In genomic region chr2:86194751-86195054, GRCh38 we compare ENCODE assay signal across 8 cellular contexts. TPM values are rescaled to one million over a fixed set of nuclear protein-coding genes. Genes with fewer than 3 reads are reported as not detected.
DNase-seq lines count a peak whose midpoint lies in the region; ATAC-seq, FAIRE-seq and TF ChIP-seq lines count a peak whose summit lies in the region.

No MANE protein-coding gene starts in this region.

- no peaks in the 10 kb centered on the region for H3K9me1 ChIP-seq in K562 (ENCODE audit: control insufficient read depth, insufficient read depth, low read length)

- intact Hi-C loops in K562 (cut with micrococcal nuclease) (loop anchor here (5.0 kb wide), 1 partner anchor 48 kb away; no protein-coding TSS in a partner anchor), HepG2 (cut with micrococcal nuclease; ENCODE audit: unreplicated experiment) (loop anchor here (1.0 to 5.0 kb wide), 3 partner anchors 16 to 246 kb away; partner anchors contain the start of genes POLR1A and PTCD3)

- in situ Hi-C loops in K562 (cut with MboI) = no loop called here
- in situ Hi-C loops in HepG2 (cut with HindIII; ENCODE audit: extremely low pct_ligation_motif_present, low pct_unique_long_range_greater_than_20kb) = no loop called here

- WGBS in K562 (ENCODE audit: insufficient coverage, low coverage, missing lambda C conversion rate) = 0% methylated on average over 16 of the region's 17 CpGs
- WGBS in HepG2 (ENCODE audit: low lambda C conversion rate) = 6% methylated on average over 4 of the region's 17 CpGs

- CTCF ChIA-PET in AG04450 (lab: Charles Lee) (interaction anchor here (1.1 to 1.5 kb wide), 2 partner anchors 26 to 28 kb away, joined by 3 to 6 read pairs; no protein-coding TSS in a partner anchor), K562 (lab: Yijun Ruan, JAX; ENCODE audit: low intra/inter-chr PET ratio) (no interaction called here), HepG2 (lab: Yijun Ruan, JAX; ENCODE audit: low intra/inter-chr PET ratio, low total read pairs) (no interaction called here)

- peak overlapping the region; percentile 92 for H3K4me3 Mint-ChIP-seq in HFFc6

- H3K27ac ChIP-seq in AG04450 (ENCODE audit: low read depth, low read length) (peak overlapping the region; percentile 100), K562 (ENCODE audit: extremely low read depth, low read depth, low read length) (peak overlapping the region; percentile 98), HepG2 (ENCODE audit: extremely low read length, insufficient read depth, low read length) (peak overlapping the region; percentile 95), temporal lobe (ENCODE audit: low read depth, low read length) (peak overlapping the region; percentile 90)

- H3K9ac ChIP-seq in K562 (ENCODE audit: insufficient read depth in 1 of 2, low read depth in 2 of 2, low read length in 2 of 2) (peak overlapping the region; percentile 96 to 97), HepG2 (ENCODE audit: insufficient read depth, low read depth, low read length) (peak overlapping the region; percentile 95)

- H4K20me1 ChIP-seq in K562 (replicated peaks; ENCODE audit: control insufficient read depth, insufficient read depth, low read length) (no peaks in the 10 kb centered on the region), HepG2 (ENCODE audit: insufficient read depth, low read length) (peaks cover 22% of the 10 kb centered on the region)

- DNase-seq in AG04450 (ENCODE audit: low read depth, low spot score) (no peak), HFFc6 (peak; percentile 96), K562 (ENCODE audit: extremely low read depth in 1 of 4, low spot score in 3 of 4) (peak in 1 of 4 experiments; percentile 98), HepG2 (ENCODE audit: low spot score) (no peak), NCI-H1436 treated with DMSO at 0.1 percent for 48 hours (lab: John Stamatoyannopoulos, UW) (no peak)
- no peak for DNase-seq in NK-92 treated with Interleukin-12 subunit alpha and Interleukin-12 subunit beta, amount 100 ng/mL, for 24 hours (lab: John Stamatoyannopoulos, UW)

- ATAC-seq in K562 = no peak
- no peak for ATAC-seq in HepG2
- no peak for ATAC-seq in GM21360 (IDR thresholded peaks at IDR 0.05; ENCODE audit: unreplicated experiment)

- H3K4me3 ChIP-seq in AG04450 (ENCODE audit: low read depth, low read length) = peak overlapping the region; percentile 99
- peak overlapping the region; percentile 79 for H3K4me3 ChIP-seq in K562
- H3K4me3 ChIP-seq in HepG2 (replicated peaks in 1 of 3; ENCODE audit: insufficient read depth in 1 of 3, low read depth in 2 of 3, low read length in 3 of 3) = peak overlapping the region; percentile 81 to 96 (median 91)

- TF ChIP-seq CTCF in AG04450 (IDR thresholded peaks at IDR 0.05; ENCODE audit: low read depth, low read length) (no peak), HFFc6 (IDR thresholded peaks at IDR 0.05) (no peak), K562 (IDR thresholded peaks at IDR 0.05 in 2 of 3, conservative IDR thresholded peaks at IDR 0.05 in 1 of 3; ENCODE audit: insufficient read depth in 2 of 3, low read depth in 1 of 3, low read length in 3 of 3) (no peak), HepG2 (CRISPR knock-in tag; IDR thresholded peaks at IDR 0.05) (no peak)

- H2AFZ ChIP-seq in K562 (ENCODE audit: low read depth, low read length) = 0 out of 2 replicates have a peak overlapping the region, but pooled peaks have one; percentile 20
- no peak overlapping the region for H2AFZ ChIP-seq in HepG2 (ENCODE audit: low read length)

- peak; percentile 81 for FAIRE-seq in K562 (lab: Jason Lieb, UNC)
- FAIRE-seq in HepG2 (lab: Jason Lieb, UNC) = peak; percentile 85

- peaks cover 24 to 44% of the 10 kb centered on the region in 2 experiments for H3K4me1 ChIP-seq in K562 (replicated peaks in 1 of 2; ENCODE audit: control insufficient read depth in 2 of 2, insufficient read depth in 2 of 2, low read length in 2 of 2)
- peaks cover 58% of the 10 kb centered on the region for H3K4me1 ChIP-seq in HepG2 (ENCODE audit: insufficient read depth, low read length)

- peaks cover 5% of the 10 kb centered on the region for H3K27me3 Mint-ChIP-seq in HFFc6 (ENCODE audit: insufficient read depth)

- H3K9me3 ChIP-seq in AG04450 (ENCODE audit: control insufficient read depth, insufficient read depth, low read length) (peaks cover 3% of the 10 kb centered on the region; the same call in 1 of the 2 replicates), K562 (replicated peaks; ENCODE audit: control insufficient read depth, insufficient read depth, low read depth, low read length) (no peaks in the 10 kb centered on the region), HepG2 (ENCODE audit: low read length) (no peaks in the 10 kb centered on the region)

- TF ChIP-seq POLR2A in K562 (conservative IDR thresholded peaks at IDR 0.05) (no peak), HepG2 (IDR thresholded peaks at IDR 0.05; ENCODE audit: insufficient read depth in 1 of 2, low read depth in 2 of 2, low read length in 2 of 2) (no peak)

- H3K9me3 Mint-ChIP-seq in HFFc6 = no peaks in the 10 kb centered on the region

- POLR2A ChIA-PET in AG04450 (lab: Yijun Ruan, JAX) (interaction anchor here (1.6 to 3.3 kb wide), 2 partner anchors 89 to 247 kb away, joined by 5 to 15 read pairs; partner anchors contain the start of genes KDM3A, POLR1A and PTCD3), K562 (lab: Yijun Ruan, JAX) (interaction anchor here (0.6 to 13.6 kb wide), 22 partner anchors 8 to 298 kb away, joined by 3 to 134 read pairs (median 4); partner anchors contain the start of genes POLR1A and PTCD3), HepG2 (lab: Yijun Ruan, JAX) (interaction anchor here (1.2 to 4.0 kb wide), 9 partner anchors 8 to 248 kb away, joined by 4 to 21 read pairs (median 5); partner anchors contain the start of genes KDM3A, POLR1A and PTCD3)

- H3K4me2 ChIP-seq in K562 (ENCODE audit: insufficient read depth, low read length) (peak overlapping the region; percentile 98), HepG2 (ENCODE audit: low read depth, low read length) (peak overlapping the region; percentile 98)

- TF ChIP-seq RAD21 in K562 (CRISPR knock-in tag; conservative IDR thresholded peaks at IDR 0.05 in 1 of 2, IDR thresholded peaks at IDR 0.05 in 1 of 2) = no peak
- TF ChIP-seq RAD21 in HepG2 (CRISPR knock-in tag; IDR thresholded peaks at IDR 0.05) = no peak

- H3K36me3 Mint-ChIP-seq in HFFc6 (ENCODE audit: low read depth) = peaks cover 23% of the 10 kb centered on the region

- no peaks in the 10 kb centered on the region for H3K27me3 ChIP-seq in AG04450 (ENCODE audit: control insufficient read depth, insufficient read depth, low read length)
- no peaks in the 10 kb centered on the region for H3K27me3 ChIP-seq in K562 (ENCODE audit: control insufficient read depth in 2 of 2, insufficient read depth in 2 of 2, low read length in 2 of 2)
- H3K27me3 ChIP-seq in HepG2 (ENCODE audit: control insufficient read depth in 1 of 2, insufficient read depth in 2 of 2, low read length in 2 of 2) = no peaks in the 10 kb centered on the region; a peak in 1 of 5 replicates

- H3K36me3 ChIP-seq in K562 (ENCODE audit: control insufficient read depth, insufficient read depth, low read length) (peaks cover 33% of the 10 kb centered on the region), HepG2 (replicated peaks in 1 of 2; ENCODE audit: control insufficient read depth in 1 of 2, insufficient read depth in 2 of 2, low read length in 2 of 2) (peaks cover 1 to 11% of the 10 kb centered on the region in 2 experiments; a peak in 4 of 5 replicates)

- H3K27ac Mint-ChIP-seq in HFFc6 = peak overlapping the region; percentile 98

- TF ChIP-seq EP300 in K562 (IDR thresholded peaks at IDR 0.05; ENCODE audit: low read length) (no peak), HepG2 (IDR thresholded peaks at IDR 0.05; ENCODE audit: low read depth in 2 of 2, low read length in 2 of 2) (0 out of 4 replicates have a peak, but pooled peaks of 1 of the 2 experiments have one; percentile 2), HepG2 (CRISPR knock-in tag; IDR thresholded peaks at IDR 0.05; ENCODE audit: borderline replicate concordance) (no peak)

- H3K79me2 ChIP-seq in K562 (ENCODE audit: control insufficient read depth, insufficient read depth, low read length) (peaks cover 81% of the 10 kb centered on the region), HepG2 (ENCODE audit: insufficient read depth, low read length) (peaks cover 60% of the 10 kb centered on the region)

- peaks cover 47% of the 10 kb centered on the region for H3K4me1 Mint-ChIP-seq in HFFc6 (ENCODE audit: low read depth)

- BruUV-seq in K562 (replicated peaks; lab: Mats Ljungman, UMichigan) (no TSS peak), HepG2 (replicated peaks; lab: Mats Ljungman, UMichigan) (no TSS peak)

RNA-seq across cellular contexts. Expression of gene IMMT, which starts 0.6 kb away (rescaled TPM):
- polyA plus RNA-seq in AG04450 (2011; rRNA removed) (68.7 and 69.2 TPM in 2 replicates), K562 (2011; rRNA removed) (84.5 and 140 TPM in 2 replicates), K562 (2014; fragmentation: Illumina TruSeq; extraction: Trizol) (146 and 184 TPM in 2 replicates), K562 (2014; fragmentation: Nextera tagmentation; extraction: Ambion mirVana) (100 to 1,000 TPM; 153 to 294 TPM), K562 (2014; rRNA removed) (138 and 150 TPM in 2 replicates), HepG2 (2011; rRNA removed) (52.3 and 63.5 TPM in 2 replicates)
- 43.3 and 50.3 TPM in 2 replicates for polyA minus RNA-seq in AG04450 (2011; rRNA and poly(A)+ RNA removed)
- 10 to 100 TPM; 83.0 to 93.4 (median 87.6) TPM for total RNA-seq in HFFc6 (2021; fragmentation: NEBNext Ultra II Directional; extraction: Animal tissue kit (Norgen Biotek cat#: 25700))
- total RNA-seq in K562 (2011; cell fraction: chromatin; rRNA removed; ENCODE audit: low replicate concordance) = 126 and 186 TPM in 2 replicates
- total RNA-seq in K562 (2011; cell fraction: nucleolus; rRNA removed) = 67.8 and 69.7 TPM in 2 replicates
- 91.2 and 93.2 TPM in 2 replicates for total RNA-seq in K562 (2011; cell fraction: nucleoplasm; rRNA removed)
- total RNA-seq in K562 (2014; rRNA removed) (117 and 121 TPM in 2 replicates), K562 (2014; rRNA removed; fragmentation: Illumina TruSeq; extraction: Trizol) (136 and 150 TPM in 2 replicates), K562 (2015; rRNA removed; fragmentation: Illumina TruSeq; extraction: Trizol) (113 and 119 TPM in 2 replicates), K562 (2021) (154 and 160 TPM in 2 replicates), HepG2 (2016; rRNA removed; fragmentation: Illumina TruSeq; extraction: Trizol) (119 and 174 TPM in 2 replicates), temporal lobe (41.3 TPM)
- polyA plus RNA-seq in K562 (2011; cell fraction: cytosol; rRNA removed) = 58.0 and 63.5 TPM in 2 replicates
- 45.7 and 56.5 TPM in 2 replicates for polyA plus RNA-seq in K562 (2011; cell fraction: nucleus; rRNA removed)
- polyA plus RNA-seq in K562 (2012) = 116 and 117 TPM in 2 replicates
- 120 and 149 TPM in 2 replicates for polyA minus RNA-seq in K562 (2011; rRNA and poly(A)+ RNA removed)
- polyA minus RNA-seq in K562 (2011; cell fraction: cytosol; rRNA and poly(A)+ RNA removed) = 57.3 and 73.7 TPM in 2 replicates
- 37.7 and 46.2 TPM in 2 replicates for polyA minus RNA-seq in K562 (2011; cell fraction: nucleus; rRNA and poly(A)+ RNA removed)
- total RNA-seq in HepG2 (2016; cell fraction: cytosol; rRNA removed; fragmentation: Illumina TruSeq; extraction: Trizol; ENCODE audit: low read depth) = 15.3 and 18.4 TPM in 2 replicates
- total RNA-seq in HepG2 (2016; cell fraction: insoluble cytoplasmic fraction; rRNA removed; fragmentation: Illumina TruSeq; extraction: Trizol) = 120 and 173 TPM in 2 replicates
- total RNA-seq in HepG2 (2016; cell fraction: membrane; rRNA removed; fragmentation: Illumina TruSeq; extraction: Trizol) = 33.8 and 38.5 TPM in 2 replicates
- 77.7 and 86.2 TPM in 2 replicates for total RNA-seq in HepG2 (2016; cell fraction: nucleus; rRNA removed; fragmentation: Illumina TruSeq; extraction: Trizol)
- polyA plus RNA-seq in HepG2 (2011; cell fraction: cytosol; rRNA removed) = 44.9 and 51.8 TPM in 2 replicates
- polyA plus RNA-seq in HepG2 (2011; cell fraction: nucleus; rRNA removed) = 33.6 and 36.1 TPM in 2 replicates
- polyA plus RNA-seq in HepG2 (2012) = 82.6 and 99.8 TPM in 2 replicates
- 12.7 and 14.4 TPM in 2 replicates for polyA plus RNA-seq in HepG2 (2016; cell fraction: cytosol; fragmentation: Illumina TruSeq; extraction: Trizol; ENCODE audit: low read depth)
- 192 and 195 TPM in 2 replicates for polyA plus RNA-seq in HepG2 (2016; cell fraction: insoluble cytoplasmic fraction; fragmentation: Illumina TruSeq; extraction: Trizol; ENCODE audit: low read depth)
- 23.3 and 29.6 TPM in 2 replicates for polyA plus RNA-seq in HepG2 (2016; cell fraction: membrane; fragmentation: Illumina TruSeq; extraction: Trizol; ENCODE audit: low read depth)
- polyA plus RNA-seq in HepG2 (2016; cell fraction: nucleus; fragmentation: Illumina TruSeq; extraction: Trizol; ENCODE audit: insufficient read depth, low read depth) = 110 TPM in 2 replicates
- polyA minus RNA-seq in HepG2 (2011; rRNA and poly(A)+ RNA removed; ENCODE audit: low replicate concordance) = 58.1 and 76.7 TPM in 2 replicates
- polyA minus RNA-seq in HepG2 (2011; cell fraction: cytosol; rRNA and poly(A)+ RNA removed) = 66.1 and 82.3 TPM in 2 replicates
- 88.0 and 90.4 TPM in 2 replicates for polyA minus RNA-seq in HepG2 (2011; cell fraction: nucleus; rRNA and poly(A)+ RNA removed)

RNA-seq across cellular contexts. Expression of gene MRPL35, which starts 4.6 kb away (rescaled TPM):
- polyA plus RNA-seq in AG04450 (2011; rRNA removed) = 42.2 and 48.2 TPM in 2 replicates
- polyA minus RNA-seq in AG04450 (2011; rRNA and poly(A)+ RNA removed) = 33.5 and 38.9 TPM in 2 replicates
- 10 to 100 TPM; 36.3 to 55.3 (median 46.6) TPM for total RNA-seq in HFFc6 (2021; fragmentation: NEBNext Ultra II Directional; extraction: Animal tissue kit (Norgen Biotek cat#: 25700))
- 24.4 and 30.0 TPM in 2 replicates for total RNA-seq in K562 (2011; cell fraction: chromatin; rRNA removed; ENCODE audit: low replicate concordance)
- 37.7 and 42.0 TPM in 2 replicates for total RNA-seq in K562 (2011; cell fraction: nucleolus; rRNA removed)
- 29.3 and 30.0 TPM in 2 replicates for total RNA-seq in K562 (2011; cell fraction: nucleoplasm; rRNA removed)
- 85.5 and 118 TPM in 2 replicates for total RNA-seq in K562 (2014; rRNA removed)
- 210 and 223 TPM in 2 replicates for total RNA-seq in K562 (2014; rRNA removed; fragmentation: Illumina TruSeq; extraction: Trizol)
- total RNA-seq in K562 (2015; rRNA removed; fragmentation: Illumina TruSeq; extraction: Trizol) = 156 and 159 TPM in 2 replicates
- 100 and 120 TPM in 2 replicates for total RNA-seq in K562 (2021)
- polyA plus RNA-seq in K562 (2011; rRNA removed) = 159 and 254 TPM in 2 replicates
- 140 and 222 TPM in 2 replicates for polyA plus RNA-seq in K562 (2011; cell fraction: cytosol; rRNA removed)
- polyA plus RNA-seq in K562 (2011; cell fraction: nucleus; rRNA removed) = 80.2 and 83.9 TPM in 2 replicates
- polyA plus RNA-seq in K562 (2012) = 79.4 and 107 TPM in 2 replicates
- 233 and 247 TPM in 2 replicates for polyA plus RNA-seq in K562 (2014; fragmentation: Illumina TruSeq; extraction: Trizol)
- polyA plus RNA-seq in K562 (2014; fragmentation: Nextera tagmentation; extraction: Ambion mirVana) = 100 to 1,000 TPM; 166 to 180 TPM
- 229 and 236 TPM in 2 replicates for polyA plus RNA-seq in K562 (2014; rRNA removed)
- polyA minus RNA-seq in K562 (2011; rRNA and poly(A)+ RNA removed) = 52.6 and 74.0 TPM in 2 replicates
- polyA minus RNA-seq in K562 (2011; cell fraction: cytosol; rRNA and poly(A)+ RNA removed) = 36.0 and 50.0 TPM in 2 replicates
- 21.9 and 31.7 TPM in 2 replicates for polyA minus RNA-seq in K562 (2011; cell fraction: nucleus; rRNA and poly(A)+ RNA removed)
- total RNA-seq in HepG2 (2016; rRNA removed; fragmentation: Illumina TruSeq; extraction: Trizol) = 97.1 and 152 TPM in 2 replicates
- 25.4 and 27.6 TPM in 2 replicates for total RNA-seq in HepG2 (2016; cell fraction: cytosol; rRNA removed; fragmentation: Illumina TruSeq; extraction: Trizol; ENCODE audit: low read depth)
- total RNA-seq in HepG2 (2016; cell fraction: insoluble cytoplasmic fraction; rRNA removed; fragmentation: Illumina TruSeq; extraction: Trizol) = 97.8 and 161 TPM in 2 replicates
- 21.6 and 28.9 TPM in 2 replicates for total RNA-seq in HepG2 (2016; cell fraction: membrane; rRNA removed; fragmentation: Illumina TruSeq; extraction: Trizol)
- 35.9 and 40.2 TPM in 2 replicates for total RNA-seq in HepG2 (2016; cell fraction: nucleus; rRNA removed; fragmentation: Illumina TruSeq; extraction: Trizol)
- polyA plus RNA-seq in HepG2 (2011; rRNA removed) = 80.5 and 86.1 TPM in 2 replicates
- 62.3 and 68.7 TPM in 2 replicates for polyA plus RNA-seq in HepG2 (2011; cell fraction: cytosol; rRNA removed)
- 40.2 and 46.3 TPM in 2 replicates for polyA plus RNA-seq in HepG2 (2011; cell fraction: nucleus; rRNA removed)
- polyA plus RNA-seq in HepG2 (2012) = 31.5 and 48.9 TPM in 2 replicates
- 21.8 and 23.1 TPM in 2 replicates for polyA plus RNA-seq in HepG2 (2016; cell fraction: cytosol; fragmentation: Illumina TruSeq; extraction: Trizol; ENCODE audit: low read depth)
- 148 and 150 TPM in 2 replicates for polyA plus RNA-seq in HepG2 (2016; cell fraction: insoluble cytoplasmic fraction; fragmentation: Illumina TruSeq; extraction: Trizol; ENCODE audit: low read depth)
- polyA plus RNA-seq in HepG2 (2016; cell fraction: membrane; fragmentation: Illumina TruSeq; extraction: Trizol; ENCODE audit: low read depth) = 17.2 and 19.6 TPM in 2 replicates
- 55.3 and 64.5 TPM in 2 replicates for polyA plus RNA-seq in HepG2 (2016; cell fraction: nucleus; fragmentation: Illumina TruSeq; extraction: Trizol; ENCODE audit: insufficient read depth, low read depth)
- 143 and 152 TPM in 2 replicates for polyA minus RNA-seq in HepG2 (2011; rRNA and poly(A)+ RNA removed; ENCODE audit: low replicate concordance)
- 21.9 and 30.4 TPM in 2 replicates for polyA minus RNA-seq in HepG2 (2011; cell fraction: cytosol; rRNA and poly(A)+ RNA removed)
- 27.9 and 35.1 TPM in 2 replicates for polyA minus RNA-seq in HepG2 (2011; cell fraction: nucleus; rRNA and poly(A)+ RNA removed)
- total RNA-seq in temporal lobe = 36.6 TPM
